In genomic region chr16:31505483-31505882, GRCh38 we compare ENCODE assay signal across 12 cellular contexts. TPM values are rescaled to one million over a fixed set of nuclear protein-coding genes. Genes with fewer than 3 reads are reported as not detected.
DNase-seq lines count a peak whose midpoint lies in the region; ATAC-seq and TF ChIP-seq lines count a peak whose summit lies in the region.
"Had no signal": no experiment of that assay in that cellular context is flagged by ENCODE, and none has a peak within 500 bp of the region (broad histone marks: within the 10 kb centered on the region; RNA-seq: fewer than 3 reads in every experiment).

No MANE protein-coding gene starts in this region.

- H3K4me1 Mint-ChIP-seq in activated CD4-positive, alpha-beta T cell treated with anti-CD3 and anti-CD28 coated beads, Interleukin-2, amount 10 ng/mL, durations not matched to agents 24 days and 14 days: peaks cover 38% of the 10 kb centered on the region
- peaks cover 18 to 67% (median 59%) of the 10 kb centered on the region in 4 donors for H3K4me1 Mint-ChIP-seq in naive thymus-derived CD8-positive, alpha-beta T cell

- H3K9ac ChIP-seq in Loucy (ENCODE audit: low read depth, low read length, poor library complexity, severe bottlenecking): peak overlapping the region; percentile 99

- H3K4me3 ChIP-seq in Loucy (ENCODE audit: low read length, poor library complexity, severe bottlenecking): peak overlapping the region; percentile 98

- H3K4me1 ChIP-seq in Loucy (ENCODE audit: insufficient read depth, low read length, poor library complexity, severe bottlenecking): peaks cover 51% of the 10 kb centered on the region

- intact Hi-C loops in activated CD4-positive, alpha-beta T cell treated with anti-CD3 and anti-CD28 coated beads, Interleukin-2, amount 10 ng/mL, durations not matched to agents 24 days and 14 days (cut with micrococcal nuclease): loop anchor here (5.0 kb wide), 1 partner anchor 197 kb away; no protein-coding TSS in a partner anchor

- peaks cover 5% of the 10 kb centered on the region for H3K27me3 ChIP-seq in Loucy (ENCODE audit: insufficient read depth, low read length, poor library complexity, severe bottlenecking)

- H3K27ac Mint-ChIP-seq in activated CD4-positive, alpha-beta T cell treated with anti-CD3 and anti-CD28 coated beads, Interleukin-2, amount 10 ng/mL, durations not matched to agents 24 days and 14 days: peak overlapping the region; percentile 87
- H3K27ac Mint-ChIP-seq in naive thymus-derived CD8-positive, alpha-beta T cell: peak overlapping the region; percentile 49 to 98 (median 74)

- H3K27me3 Mint-ChIP-seq in activated CD4-positive, alpha-beta T cell treated with anti-CD3 and anti-CD28 coated beads, Interleukin-2, amount 10 ng/mL, durations not matched to agents 24 days and 14 days: no peaks in the 10 kb centered on the region
- no peaks in the 10 kb centered on the region for H3K27me3 Mint-ChIP-seq in naive thymus-derived CD8-positive, alpha-beta T cell

- H3K4me3 Mint-ChIP-seq in activated CD4-positive, alpha-beta T cell treated with anti-CD3 and anti-CD28 coated beads, Interleukin-2, amount 10 ng/mL, durations not matched to agents 24 days and 14 days: peak overlapping the region; percentile 56
- no peak overlapping the region for H3K4me3 Mint-ChIP-seq in naive thymus-derived CD8-positive, alpha-beta T cell

- H3K9me3 Mint-ChIP-seq in activated CD4-positive, alpha-beta T cell treated with anti-CD3 and anti-CD28 coated beads, Interleukin-2, amount 10 ng/mL, durations not matched to agents 24 days and 14 days: no peaks in the 10 kb centered on the region
- H3K9me3 Mint-ChIP-seq in naive thymus-derived CD8-positive, alpha-beta T cell: no peaks in the 10 kb centered on the region

- peaks cover 10% of the 10 kb centered on the region for H3F3A ChIP-seq in Loucy (ENCODE audit: low read depth)

- no peaks in the 10 kb centered on the region for H3K9me2 ChIP-seq in Loucy (replicated peaks; ENCODE audit: low read depth, low read length)

- no peak for TF ChIP-seq CTCF in Loucy (conservative IDR thresholded peaks at IDR 0.05; ENCODE audit: low read length)

- peak overlapping the region; percentile 98 for H3K4me2 ChIP-seq in Loucy (ENCODE audit: low read depth, low read length, poor library complexity, severe bottlenecking)

- ATAC-seq in GM21786 (IDR thresholded peaks at IDR 0.05; ENCODE audit: unreplicated experiment) (peak; percentile 46), GM21529 (IDR thresholded peaks at IDR 0.05; ENCODE audit: unreplicated experiment) (no peak)
- ATAC-seq in naive thymus-derived CD8-positive, alpha-beta T cell: no peak
- ATAC-seq: PC-3, sciatic nerve had no signal

- peaks cover 10% of the 10 kb centered on the region for H4K20me1 ChIP-seq in Loucy (ENCODE audit: insufficient read depth, low read length, poor library complexity, severe bottlenecking)

- peaks cover 44% of the 10 kb centered on the region for H3K79me2 ChIP-seq in Loucy (ENCODE audit: insufficient read depth, low read length)

- POLR2A ChIA-PET in naive thymus-derived CD8-positive, alpha-beta T cell (lab: Charles Lee): no interaction called here

- H3K36me3 Mint-ChIP-seq in activated CD4-positive, alpha-beta T cell treated with anti-CD3 and anti-CD28 coated beads, Interleukin-2, amount 10 ng/mL, durations not matched to agents 24 days and 14 days (ENCODE audit: low read depth): peaks cover 16% of the 10 kb centered on the region
- H3K36me3 Mint-ChIP-seq in naive thymus-derived CD8-positive, alpha-beta T cell: peaks cover 0 to 22% (median 0%) of the 10 kb centered on the region in 3 donors

- no peak overlapping the region for H2AFZ ChIP-seq in Loucy (ENCODE audit: low read length)

- no peak for DNase-seq in activated CD4-positive, alpha-beta T cell treated with anti-CD3 and anti-CD28 coated beads, Interleukin-2, amount 10 ng/mL, durations not matched to agents 24 days and 14 days
- DNase-seq in activated CD4-positive, alpha-beta T cell treated with anti-CD3 and anti-CD28 coated beads for 1 hour: no peak
- no peak for DNase-seq in naive thymus-derived CD8-positive, alpha-beta T cell
- no peak for DNase-seq in H4 (ENCODE audit: low spot score)
- DNase-seq in islet precursor cell: no peak
- DNase-seq: mammary epithelial cell, MM.1S, PC-3 had no signal

- no peaks in the 10 kb centered on the region for H3K36me3 ChIP-seq in Loucy (ENCODE audit: insufficient read depth, low read length)

- H3K9me3 ChIP-seq in Loucy (ENCODE audit: insufficient read depth, low read depth, low read length): no peaks in the 10 kb centered on the region

RNA-seq across cellular contexts. Expression of gene RUSF1, which starts 2.7 kb away (rescaled TPM):
- 40.9 and 41.1 TPM in 2 replicates for total RNA-seq in activated CD4-positive, alpha-beta T cell treated with anti-CD3 and anti-CD28 coated beads, Interleukin-2, amount 10 ng/mL, durations not matched to agents 24 days and 14 days
- 100 to 1,000 TPM; 108 to 110 TPM for total RNA-seq in naive thymus-derived CD8-positive, alpha-beta T cell
- polyA plus RNA-seq in naive thymus-derived CD8-positive, alpha-beta T cell: 10 to 100 TPM; 15.3 to 28.6 (median 22.3) TPM
- 34.2 and 36.4 TPM in 2 replicates for total RNA-seq in H4 (2014; rRNA removed; shearing (Covaris generic))

RNA-seq across cellular contexts. Expression of gene AHSP, which starts 22.2 kb away (rescaled TPM):
- not detected in 2 replicates for total RNA-seq in activated CD4-positive, alpha-beta T cell treated with anti-CD3 and anti-CD28 coated beads, Interleukin-2, amount 10 ng/mL, durations not matched to agents 24 days and 14 days
- total RNA-seq in naive thymus-derived CD8-positive, alpha-beta T cell: not detected
- polyA plus RNA-seq in naive thymus-derived CD8-positive, alpha-beta T cell: not detected
- not detected in 2 replicates for total RNA-seq in H4 (2014; rRNA removed; shearing (Covaris generic))
- total RNA-seq: mammary epithelial cell, PC-3 had no signal
- polyA plus RNA-seq: mammary epithelial cell had no signal

RNA-seq across cellular contexts. Expression of gene SLC5A2, which starts 22.6 kb away (rescaled TPM):
- total RNA-seq in activated CD4-positive, alpha-beta T cell treated with anti-CD3 and anti-CD28 coated beads, Interleukin-2, amount 10 ng/mL, durations not matched to agents 24 days and 14 days: not detected in 2 replicates
- total RNA-seq in naive thymus-derived CD8-positive, alpha-beta T cell: 1 to 10 TPM; 3.5 to 4.7 TPM
- polyA plus RNA-seq in naive thymus-derived CD8-positive, alpha-beta T cell: 1 to 10 TPM; 2.3 to 2.5 (median 2.5) TPM
- not detected in 2 replicates for total RNA-seq in H4 (2014; rRNA removed; shearing (Covaris generic))
- total RNA-seq: sciatic nerve had no signal

RNA-seq across cellular contexts. Expression of gene TGFB1I1, which starts 33.5 kb away (rescaled TPM):
- 0.49 and 1.5 TPM in 2 replicates for total RNA-seq in activated CD4-positive, alpha-beta T cell treated with anti-CD3 and anti-CD28 coated beads, Interleukin-2, amount 10 ng/mL, durations not matched to agents 24 days and 14 days
- under 1 TPM; 0.58 to 0.68 TPM for total RNA-seq in naive thymus-derived CD8-positive, alpha-beta T cell
- under 1 TPM; 0.08 to 0.22 (median 0.20) TPM for polyA plus RNA-seq in naive thymus-derived CD8-positive, alpha-beta T cell
- total RNA-seq in H4 (2014; rRNA removed; shearing (Covaris generic)): 12.8 and 18.9 TPM in 2 replicates

RNA-seq across cellular contexts. Expression of gene ARMC5, which starts 46.2 kb away (rescaled TPM):
- total RNA-seq in activated CD4-positive, alpha-beta T cell treated with anti-CD3 and anti-CD28 coated beads, Interleukin-2, amount 10 ng/mL, durations not matched to agents 24 days and 14 days: 9.9 and 10.5 TPM in 2 replicates
- 10 to 100 TPM; 11.1 to 12.0 TPM for total RNA-seq in naive thymus-derived CD8-positive, alpha-beta T cell
- 1 to 10 TPM; 6.2 to 9.8 (median 8.0) TPM for polyA plus RNA-seq in naive thymus-derived CD8-positive, alpha-beta T cell
- 5.2 and 5.5 TPM in 2 replicates for total RNA-seq in H4 (2014; rRNA removed; shearing (Covaris generic))
